Comparison of ENCODE assay signal across 23 cellular contexts in genomic region chr3:55780913-55781312, GRCh38.
"Had no signal": no experiment of that assay in that cellular context is flagged by ENCODE, and none has a peak within 500 bp of the region (broad histone marks: within the 10 kb centered on the region; RNA-seq: fewer than 3 reads in every experiment).

No MANE protein-coding gene starts in this region.

- H3K27ac ChIP-seq: ascending aorta, SJSA1 had no signal

- H3K27me3 ChIP-seq: ascending aorta, SJSA1 had no signal

- H3K36me3 ChIP-seq: ascending aorta, SJSA1 had no signal

- H3K4me1 ChIP-seq: ascending aorta, SJSA1 had no signal

- DNase-seq: activated CD4-positive, alpha-beta T cell treated with anti-CD3 and anti-CD28 coated beads for 36 hours; activated CD4-positive, alpha-beta T cell treated with anti-CD3 and anti-CD28 coated beads, Interleukin-2, amount 10 ng/mL, durations not matched to agents 7 days and 5 days; activated CD4-positive, alpha-beta T cell treated with anti-CD3 and anti-CD28 coated beads, Interleukin-2, amount 50 U/mL, for 48 hours; activated CD8-positive, alpha-beta T cell treated with anti-CD3 and anti-CD28 coated beads, Interleukin-2, amount 10 ng/mL, durations not matched to agents 7 days and 5 days; activated gamma-delta T cell; activated naive CD4-positive, alpha-beta T cell treated with Interleukin-2 at 50 U/mL for 16 hours; activated naive CD8-positive, alpha-beta T cell treated with anti-CD3 and anti-CD28 coated beads, Interleukin-2, amount 10 ng/mL, durations not matched to agents 7 days and 5 days; activated T-cell treated with anti-CD3 and anti-CD28 coated beads, Interleukin-2, amount 50 U/mL, for 24 hours; amygdala; KG1; NCI-H1105; NCI-H1417 treated with DMSO at 0.1 percent for 48 hours; NCI-H187 treated with DMSO at 0.1 percent for 48 hours; NCI-H2081; NCI-H2171 treated with DMSO at 0.1 percent for 48 hours; NCI-H2227 treated with DMSO at 0.1 percent for 48 hours; NCI-H526; NCI-H82; OCI-M1; SHP77 treated with DMSO at 0.1 percent for 48 hours; SK-N-SH had no signal

- H3K9me3 ChIP-seq: ascending aorta, SJSA1, SK-N-SH had no signal

- H3K4me3 ChIP-seq: ascending aorta, SJSA1 had no signal
